Comparison of ENCODE assay signal across 11 cellular contexts in the genomic region with DNA sequence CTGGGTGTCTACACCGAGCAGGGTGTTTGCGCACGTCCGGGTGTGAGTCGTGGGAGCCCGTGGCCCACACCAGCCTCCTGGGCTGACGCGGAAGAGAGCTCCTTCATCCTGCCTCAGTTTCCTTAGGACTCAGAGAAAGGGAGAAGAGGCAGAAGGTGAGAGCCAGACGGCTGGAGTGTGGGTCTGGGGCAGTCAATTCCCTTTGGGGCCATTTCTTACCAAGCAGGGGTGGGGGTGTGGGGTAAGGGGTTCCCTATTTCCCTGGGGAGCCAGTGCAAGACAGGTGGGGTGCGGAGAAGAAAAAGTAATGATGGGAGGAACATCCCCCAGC. TPM values are rescaled to one million over a fixed set of nuclear protein-coding genes. Genes with fewer than 3 reads are reported as not detected.
DNase-seq lines count a peak whose midpoint lies in the region; TF ChIP-seq lines count a peak whose summit lies in the region.
"Had no signal": no experiment of that assay in that cellular context is flagged by ENCODE, and none has a peak within 500 bp of the region (broad histone marks: within the 10 kb centered on the region; RNA-seq: fewer than 3 reads in every experiment).

No MANE protein-coding gene starts in this region.

- H3K27me3 ChIP-seq in breast epithelium, result peaks cover 0 to 22% of the 10 kb centered on the region in 2 donors
- H3K27me3 ChIP-seq in mucosa of rectum (ENCODE audit: control insufficient read depth in 2 of 2, insufficient read depth in 2 of 2, low read length in 2 of 2), result peaks cover 9 to 19% of the 10 kb centered on the region in 2 donors

- peaks cover 6% of the 10 kb centered on the region for H3K36me3 Mint-ChIP-seq in MCF 10A (ENCODE audit: insufficient read depth, unreplicated experiment)
- no peaks in the 10 kb centered on the region for H3K36me3 Mint-ChIP-seq in type B pancreatic cell
- H3K36me3 Mint-ChIP-seq: CD8-positive, alpha-beta memory T cell had no signal

- BruUV-seq in MCF 10A (replicated peaks; lab: Mats Ljungman, UMichigan), result no TSS peak

- TF ChIP-seq CTCF in breast epithelium (IDR thresholded peaks at IDR 0.05) (no peak), MCF 10A (IDR thresholded peaks at IDR 0.05; ENCODE audit: unreplicated experiment) (no peak), coronary artery (IDR thresholded peaks at IDR 0.05) (no peak), type B pancreatic cell (conservative IDR thresholded peaks at IDR 0.05) (no peak)

- H3K36me3 ChIP-seq in breast epithelium, result no peaks in the 10 kb centered on the region
- H3K36me3 ChIP-seq in mucosa of rectum (ENCODE audit: control insufficient read depth in 2 of 2, insufficient read depth in 2 of 2, low read length in 2 of 2), result no peaks in the 10 kb centered on the region

- H3K27ac Mint-ChIP-seq in MCF 10A (ENCODE audit: low read depth, unreplicated experiment) (no peak overlapping the region), type B pancreatic cell (no peak overlapping the region)
- H3K27ac Mint-ChIP-seq: activated B cell treated with CpG ODN at 0.5 μM for 24 hours had no signal

- TF ChIP-seq POLR2A in breast epithelium (IDR thresholded peaks at IDR 0.05), result no peak

- H3K4me3 Mint-ChIP-seq in MCF 10A (ENCODE audit: unreplicated experiment), result no peak overlapping the region
- peak overlapping the region; percentile 45 for H3K4me3 Mint-ChIP-seq in type B pancreatic cell
- H3K4me3 Mint-ChIP-seq: activated B cell treated with CpG ODN at 0.5 μM for 24 hours; central memory CD8-positive, alpha-beta T cell had no signal

- no peaks in the 10 kb centered on the region for H3K9me3 Mint-ChIP-seq in MCF 10A (ENCODE audit: unreplicated experiment)
- no peaks in the 10 kb centered on the region for H3K9me3 Mint-ChIP-seq in type B pancreatic cell
- H3K9me3 Mint-ChIP-seq: activated B cell treated with CpG ODN at 0.5 μM for 24 hours; CD8-positive, alpha-beta memory T cell; central memory CD8-positive, alpha-beta T cell had no signal

- POLR2A ChIA-PET in MCF 10A (lab: Yijun Ruan, JAX), result no interaction called here

- intact Hi-C loops in breast epithelium (cut with DNase I; ENCODE audit: low total_unique reads) (no loop called here), MCF 10A (cut with micrococcal nuclease) (no loop called here)

- no peak overlapping the region for H3K27ac ChIP-seq in breast epithelium
- H3K27ac ChIP-seq in coronary artery, result no peak overlapping the region
- no peak overlapping the region for H3K27ac ChIP-seq in mucosa of rectum (ENCODE audit: low read depth in 2 of 2, low read length in 2 of 2)

- CTCF ChIA-PET in MCF 10A (lab: Yijun Ruan, JAX), result interaction anchor here (0.6 to 5.5 kb wide), 4 partner anchors 10 to 236 kb away, joined by 3 to 39 read pairs (median 12); a partner anchor contains a TSS

- peaks cover 11% of the 10 kb centered on the region for H3K27me3 Mint-ChIP-seq in MCF 10A (ENCODE audit: insufficient read depth, unreplicated experiment)
- peaks cover 77% of the 10 kb centered on the region for H3K27me3 Mint-ChIP-seq in type B pancreatic cell

- DNase-seq in breast epithelium (ENCODE audit: low spot score in 2 of 2) (no peak), MCF 10A (ENCODE audit: unreplicated experiment) (no peak), coronary artery (ENCODE audit: low spot score) (no peak), type B pancreatic cell (ENCODE audit: extremely low spot score, unreplicated experiment) (no peak), dedifferentiated amniotic fluid mesenchymal stem cell (ENCODE audit: extremely low spot score) (no peak), amygdala (lab: John Stamatoyannopoulos, UW) (no peak), NCI-H2171 (lab: John Stamatoyannopoulos, UW) (no peak)
- DNase-seq: activated B cell treated with CpG ODN at 0.5 μM for 24 hours; CD8-positive, alpha-beta memory T cell had no signal

- H3K4me1 Mint-ChIP-seq in MCF 10A (ENCODE audit: insufficient read depth, unreplicated experiment) (peaks cover 7% of the 10 kb centered on the region), type B pancreatic cell (ENCODE audit: unreplicated experiment) (peaks cover 7% of the 10 kb centered on the region)

- H3K9ac ChIP-seq in mucosa of rectum (ENCODE audit: low read depth in 1 of 2, low read length in 2 of 2), result peak overlapping the region in 1 of 2 donors; percentile 54

- H3K9me3 ChIP-seq in breast epithelium (no peaks in the 10 kb centered on the region), mucosa of rectum (ENCODE audit: control insufficient read depth in 2 of 2, low read length in 2 of 2) (no peaks in the 10 kb centered on the region)

- H3K4me1 ChIP-seq in breast epithelium (peaks cover 4 to 6% of the 10 kb centered on the region in 2 donors), mucosa of rectum (ENCODE audit: control insufficient read depth in 2 of 2, insufficient read depth in 2 of 2, low read length in 2 of 2) (peaks cover 4 to 12% of the 10 kb centered on the region in 2 donors)

- peak overlapping the region; percentile 32 to 68 (median 47) for H3K4me3 ChIP-seq in breast epithelium
- peak overlapping the region; percentile 69 for H3K4me3 ChIP-seq in coronary artery
- peak overlapping the region; percentile 50 to 55 for H3K4me3 ChIP-seq in mucosa of rectum (ENCODE audit: low read length in 2 of 2)

RNA-seq across cellular contexts. Expression of a gene that starts 0.8 kb away (rescaled TPM):
- total RNA-seq in breast epithelium (1 to 10 TPM in 1 of 3 donors, not detected in 2; 1.3 TPM), MCF 10A (2022) (not detected in 2 replicates), type B pancreatic cell (ENCODE audit: low replicate concordance) (0.70 and 1.2 TPM in 2 replicates)
- total RNA-seq: activated B cell treated with CpG ODN at 0.5 μM for 24 hours; CD8-positive, alpha-beta memory T cell had no signal

RNA-seq across cellular contexts. Expression of a gene that starts 14.3 kb away (rescaled TPM):
- total RNA-seq in breast epithelium (10 to 100 TPM; 44.0 to 69.8 (median 60.3) TPM), MCF 10A (2022) (65.5 and 65.7 TPM in 2 replicates), type B pancreatic cell (ENCODE audit: low replicate concordance) (69.4 and 92.5 TPM in 2 replicates)

RNA-seq across cellular contexts. Expression of a gene that starts 35.3 kb away (rescaled TPM):
- total RNA-seq in breast epithelium (10 to 100 TPM in 1 of 3 donors, 1 to 10 TPM in 2; 8.8 to 18.6 (median 9.4) TPM), MCF 10A (2022) (21.5 and 22.8 TPM in 2 replicates), type B pancreatic cell (ENCODE audit: low replicate concordance) (16.1 and 18.5 TPM in 2 replicates)

RNA-seq across cellular contexts. Expression of a gene that starts 43.7 kb away (rescaled TPM):
- total RNA-seq in breast epithelium, result under 1 TPM; 0.33 to 0.64 (median 0.59) TPM
- 0.26 and 0.69 TPM in 2 replicates for total RNA-seq in MCF 10A (2022)
- 0.41 TPM in 1 of 2 replicates, not detected in the other for total RNA-seq in type B pancreatic cell (ENCODE audit: low replicate concordance)
- total RNA-seq: activated B cell treated with CpG ODN at 0.5 μM for 24 hours had no signal
